In the genomic region with DNA sequence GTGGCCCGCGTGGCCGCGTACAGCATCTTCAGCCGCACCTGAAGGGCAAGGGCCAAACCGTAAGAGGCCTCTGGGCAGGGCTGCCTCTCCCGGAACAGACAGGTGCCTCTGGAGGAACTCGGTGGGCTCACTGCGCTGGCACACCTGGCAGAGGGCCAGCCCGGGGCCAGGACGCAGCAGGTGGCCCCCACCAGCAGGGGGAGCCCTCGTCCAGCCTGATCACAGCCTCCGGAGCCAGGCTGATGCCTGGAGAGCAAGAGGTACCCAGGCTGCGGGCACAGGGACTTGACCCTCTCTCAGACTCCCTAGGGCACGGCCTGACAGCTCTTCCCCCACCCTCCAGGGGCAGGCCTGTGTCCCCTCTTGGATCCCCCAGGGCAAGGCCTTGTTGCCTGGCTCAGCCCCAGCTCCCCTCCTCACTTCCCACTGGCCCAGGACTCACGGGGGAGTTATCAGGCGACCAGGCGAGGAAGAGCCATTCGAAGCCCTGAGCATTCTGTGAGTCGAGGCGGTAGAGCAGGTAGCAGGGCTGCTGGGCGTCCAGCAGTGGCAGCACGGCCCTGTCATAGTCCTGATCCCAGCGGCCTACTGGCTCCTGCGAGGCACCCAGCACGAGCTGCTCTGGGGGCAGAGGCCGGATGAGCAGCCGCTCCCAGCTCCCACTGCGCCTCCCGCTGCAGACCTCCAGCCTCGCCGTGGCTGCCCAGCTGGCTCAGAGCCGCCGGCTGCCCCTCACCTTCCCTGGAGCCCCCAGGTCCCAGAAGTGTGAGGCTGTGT, we compare ENCODE assay signal across 8 cellular contexts. TPM values are rescaled to one million over a fixed set of nuclear protein-coding genes. Genes with fewer than 3 reads are reported as not detected.
A peak's percentile ranks its signal among the peaks of the same experiment; 100 is the strongest.
DNase-seq lines count a peak whose midpoint lies in the region; ATAC-seq and TF ChIP-seq lines count a peak whose summit lies in the region.

No MANE protein-coding gene starts in this region.

- H4K20me1 ChIP-seq in neural cell (ENCODE audit: insufficient read depth): no peaks in the 10 kb centered on the region

- intact Hi-C loops in A673 (cut with micrococcal nuclease; ENCODE audit: unreplicated experiment): no loop called here

- H3K36me3 ChIP-seq in A673 (ENCODE audit: insufficient read depth, low read length, poor library complexity, severe bottlenecking) (no peaks in the 10 kb centered on the region), endodermal cell (ENCODE audit: control insufficient read depth, insufficient read depth, low read length) (peaks cover 18% of the 10 kb centered on the region), neural cell (ENCODE audit: insufficient read depth, low read length) (peaks cover 8% of the 10 kb centered on the region)

- DNase-seq in A673 (ENCODE audit: low spot score): peak; percentile 37
- peak; percentile 70 for DNase-seq in GM19238 (ENCODE audit: insufficient read length, low spot score)
- DNase-seq in NCI-H748 (lab: John Stamatoyannopoulos, UW; ENCODE audit: unreplicated experiment): peak; percentile 40
- peak; percentile 98 for DNase-seq in activated CD8-positive, alpha-beta memory T cell treated with anti-CD3 and anti-CD28 coated beads for 24 hours
- peak; percentile 94 for DNase-seq in endodermal cell
- DNase-seq in stimulated activated naive CD8-positive, alpha-beta T cell treated with anti-CD3 and anti-CD28 coated beads, Interleukin-15, amount 100 ng/mL, for 72 hours: peak; percentile 87 to 88
- DNase-seq in GM19240 (ENCODE audit: insufficient read length, low spot score): no peak

- peaks cover 29% of the 10 kb centered on the region for H3K36me3 Mint-ChIP-seq in endodermal cell (ENCODE audit: low read depth)

- POLR2A ChIA-PET in A673 (lab: Charles Lee; ENCODE audit: low non-redundant PET): no interaction called here

- no peak for TF ChIP-seq EP300 in neural cell (conservative IDR thresholded peaks at IDR 0.05; ENCODE audit: poor library complexity, severe bottlenecking)

- H3K27me3 Mint-ChIP-seq in endodermal cell (ENCODE audit: insufficient read depth): no peaks in the 10 kb centered on the region
- H3K27me3 Mint-ChIP-seq in stimulated activated naive CD8-positive, alpha-beta T cell treated with anti-CD3 and anti-CD28 coated beads, Interleukin-15, amount 100 ng/mL, for 72 hours: no peaks in the 10 kb centered on the region

- TF ChIP-seq CTCF in A673 (conservative IDR thresholded peaks at IDR 0.05; ENCODE audit: low read depth, low read length) (peak; percentile 67), endodermal cell (conservative IDR thresholded peaks at IDR 0.05) (peak; percentile 95), neural cell (IDR thresholded peaks at IDR 0.05; ENCODE audit: poor library complexity, severe bottlenecking) (peak; percentile 43)

- no peaks in the 10 kb centered on the region for H3K9me2 ChIP-seq in neural cell (ENCODE audit: insufficient read depth, low read length)

- CTCF ChIA-PET in A673 (lab: Charles Lee): no interaction called here

- no peaks in the 10 kb centered on the region for H3F3A ChIP-seq in neural cell (ENCODE audit: insufficient read depth, low read length, poor library complexity, severe bottlenecking)

- H3K9ac ChIP-seq in endodermal cell (ENCODE audit: extremely low read depth, low read length, poor library complexity, severe bottlenecking) (no peak overlapping the region), neural cell (ENCODE audit: low read length) (no peak overlapping the region)

- no TSS peak for BruUV-seq in A673 (replicated peaks; lab: Mats Ljungman, UMichigan)

- no peak for TF ChIP-seq RAD21 in neural cell (conservative IDR thresholded peaks at IDR 0.05)

- WGBS in endodermal cell (ENCODE audit: insufficient coverage in 1 of 2, insufficient read length in 1 of 2), 2 experiments: 82 to 88% methylated on average over 16 to 34 of the region's 34 CpGs

- H3K27ac ChIP-seq in A673 (ENCODE audit: low read depth, low read length, poor library complexity, severe bottlenecking) (no peak overlapping the region), endodermal cell (ENCODE audit: low read depth, low read length) (no peak overlapping the region), neural cell (ENCODE audit: low read length) (no peak overlapping the region)

- H3K4me1 ChIP-seq in A673 (ENCODE audit: insufficient read depth, low read length, poor library complexity, severe bottlenecking) (no peaks in the 10 kb centered on the region), endodermal cell (ENCODE audit: control insufficient read depth, insufficient read depth, low read length) (no peaks in the 10 kb centered on the region)

- H3K27me3 ChIP-seq in A673 (replicated peaks; ENCODE audit: insufficient read depth, low read depth, low read length, poor library complexity) (no peaks in the 10 kb centered on the region), endodermal cell (ENCODE audit: control insufficient read depth, insufficient read depth, low read length, poor library complexity, severe bottlenecking) (no peaks in the 10 kb centered on the region), neural cell (ENCODE audit: insufficient read depth, low read depth, low read length) (no peaks in the 10 kb centered on the region)

- peaks cover 5% of the 10 kb centered on the region for H3K79me2 ChIP-seq in neural cell (replicated peaks; ENCODE audit: insufficient read depth, low read length)

- H3K4me3 ChIP-seq in A673 (ENCODE audit: low read depth, low read length, poor library complexity, severe bottlenecking): no peak overlapping the region
- H3K4me3 ChIP-seq in endodermal cell (ENCODE audit: low read length): no peak overlapping the region
- H3K4me3 ChIP-seq in neural cell (ENCODE audit: low read length): no peak overlapping the region

- H2AFZ ChIP-seq in neural cell (ENCODE audit: low read depth, low read length): no peak overlapping the region

- H3K9me3 ChIP-seq in A673 (ENCODE audit: low read depth, low read length, poor library complexity, severe bottlenecking) (no peaks in the 10 kb centered on the region), endodermal cell (ENCODE audit: control insufficient read depth, low read length) (no peaks in the 10 kb centered on the region), neural cell (ENCODE audit: low read length) (no peaks in the 10 kb centered on the region)

- peak; percentile 82 for ATAC-seq in stimulated activated naive CD8-positive, alpha-beta T cell treated with anti-CD3 and anti-CD28 coated beads, Interleukin-15, amount 100 ng/mL, for 72 hours

- peak overlapping the region; percentile 74 for H3K27ac Mint-ChIP-seq in endodermal cell
- H3K27ac Mint-ChIP-seq in stimulated activated naive CD8-positive, alpha-beta T cell treated with anti-CD3 and anti-CD28 coated beads, Interleukin-15, amount 100 ng/mL, for 72 hours: peak overlapping the region; percentile 80 to 89

- H3K9me3 Mint-ChIP-seq in endodermal cell: no peaks in the 10 kb centered on the region
- H3K9me3 Mint-ChIP-seq in stimulated activated naive CD8-positive, alpha-beta T cell treated with anti-CD3 and anti-CD28 coated beads, Interleukin-15, amount 100 ng/mL, for 72 hours: no peaks in the 10 kb centered on the region

- no peak overlapping the region for H3K4me2 ChIP-seq in neural cell (ENCODE audit: low read length)

- no peaks in the 10 kb centered on the region for H3K4me1 Mint-ChIP-seq in endodermal cell
- peaks cover 94% of the 10 kb centered on the region for H3K4me1 Mint-ChIP-seq in stimulated activated naive CD8-positive, alpha-beta T cell treated with anti-CD3 and anti-CD28 coated beads, Interleukin-15, amount 100 ng/mL, for 72 hours

- no peak overlapping the region for H3K4me3 Mint-ChIP-seq in endodermal cell
- H3K4me3 Mint-ChIP-seq in stimulated activated naive CD8-positive, alpha-beta T cell treated with anti-CD3 and anti-CD28 coated beads, Interleukin-15, amount 100 ng/mL, for 72 hours: peak overlapping the region; percentile 56 to 58

TF ChIP-seq in neural cell, 6 proteins besides CTCF, POLR2A, EP300 and RAD21:
- no peak for TF ChIP-seq SMC3 (conservative IDR thresholded peaks at IDR 0.05; ENCODE audit: poor library complexity)

RNA-seq across cellular contexts. Expression of a gene that starts 6.2 kb away (rescaled TPM):
- total RNA-seq in A673 (2021) (not detected in 2 replicates), endodermal cell (under 1 TPM in 1 of 2 donors, not detected in 1; 0.11 TPM)
- polyA plus RNA-seq in endodermal cell (2013, experiment 1 of 2): 0.18 TPM
- 0.17 TPM for polyA plus RNA-seq in endodermal cell (2013, experiment 2 of 2)
- polyA plus RNA-seq in neural cell: not detected in 2 replicates
- polyA minus RNA-seq in neural cell: not detected in 2 replicates

RNA-seq across cellular contexts. Expression of a gene that starts 7.3 kb away (rescaled TPM):
- total RNA-seq in A673 (2021): 18.3 and 21.0 TPM in 2 replicates
- total RNA-seq in endodermal cell: 10 to 100 TPM; 40.7 to 41.9 TPM
- polyA plus RNA-seq in endodermal cell (2013, experiment 1 of 2): 32.6 TPM
- polyA plus RNA-seq in endodermal cell (2013, experiment 2 of 2): 27.3 TPM
- polyA plus RNA-seq in neural cell: 58.5 and 61.7 TPM in 2 replicates
- 49.4 and 53.4 TPM in 2 replicates for polyA minus RNA-seq in neural cell

RNA-seq across cellular contexts. Expression of a gene that starts 13.9 kb away (rescaled TPM):
- total RNA-seq in A673 (2021) (3.6 and 5.8 TPM in 2 replicates), endodermal cell (1 to 10 TPM; 6.7 to 6.8 TPM)
- polyA plus RNA-seq in endodermal cell (2013, experiment 1 of 2): 4.8 TPM
- polyA plus RNA-seq in endodermal cell (2013, experiment 2 of 2): 3.8 TPM
- 1.1 and 1.6 TPM in 2 replicates for polyA plus RNA-seq in neural cell
- polyA minus RNA-seq in neural cell: 0.81 TPM in 1 of 2 replicates, not detected in the other

RNA-seq across cellular contexts. Expression of a gene that starts 33.7 kb away (rescaled TPM):
- total RNA-seq in A673 (2021): 52.2 and 58.6 TPM in 2 replicates
- total RNA-seq in endodermal cell: 10 to 100 TPM; 33.6 to 50.1 TPM
- polyA plus RNA-seq in endodermal cell (2013, experiment 1 of 2): 49.3 TPM
- polyA plus RNA-seq in endodermal cell (2013, experiment 2 of 2): 41.2 TPM
- 66.0 and 66.7 TPM in 2 replicates for polyA plus RNA-seq in neural cell
- polyA minus RNA-seq in neural cell: 64.7 and 72.1 TPM in 2 replicates

RNA-seq across cellular contexts. Expression of a gene that starts 46.8 kb away (rescaled TPM):
- total RNA-seq in A673 (2021): 50.1 and 54.3 TPM in 2 replicates
- total RNA-seq in endodermal cell: 10 to 100 TPM; 78.4 to 84.2 TPM
- polyA plus RNA-seq in endodermal cell (2013, experiment 1 of 2): 95.1 TPM
- 88.3 TPM for polyA plus RNA-seq in endodermal cell (2013, experiment 2 of 2)
- polyA plus RNA-seq in neural cell: 151 and 163 TPM in 2 replicates
- 225 TPM in 2 replicates for polyA minus RNA-seq in neural cell

Comparison
In these comparisons a context has a peak if more than half of its experiments do, and no peak if none do; other contexts are left out.
1. CTCF ChIP-seq: peak in every context shown above with its lines; median percentile 95 in endodermal cell; 67 in A673; 43 in neural cell.